In the genomic region with DNA sequence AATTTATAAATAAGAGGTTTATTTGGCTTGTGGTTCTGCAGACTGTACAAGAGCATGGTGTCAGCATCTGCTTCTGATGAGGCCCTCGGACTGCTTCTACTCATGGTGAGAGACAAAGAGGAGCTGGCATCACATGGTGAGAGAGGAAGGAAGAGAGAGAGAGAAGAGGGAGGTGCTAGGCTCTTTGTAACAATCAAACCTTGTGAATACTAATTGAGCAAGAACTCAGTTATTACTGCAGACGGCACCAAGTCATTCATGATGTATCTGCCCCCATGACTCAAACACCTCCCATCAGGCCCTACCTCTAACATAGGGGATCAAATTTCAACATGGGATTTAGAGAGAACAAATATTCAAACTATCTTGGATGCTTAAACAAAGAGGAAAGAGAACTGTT, we compare ENCODE assay signal across 1 cellular context.
TF ChIP-seq lines count a peak whose summit lies in the region.

No MANE protein-coding gene starts in this region.

TF ChIP-seq in HepG2, 621 proteins besides CTCF, POLR2A, EP300 and RAD21:
- TF ChIP-seq, protein P1, sequence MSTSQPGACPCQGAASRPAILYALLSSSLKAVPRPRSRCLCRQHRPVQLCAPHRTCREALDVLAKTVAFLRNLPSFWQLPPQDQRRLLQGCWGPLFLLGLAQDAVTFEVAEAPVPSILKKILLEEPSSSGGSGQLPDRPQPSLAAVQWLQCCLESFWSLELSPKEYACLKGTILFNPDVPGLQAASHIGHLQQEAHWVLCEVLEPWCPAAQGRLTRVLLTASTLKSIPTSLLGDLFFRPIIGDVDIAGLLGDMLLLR (CRISPR knock-in tag; IDR thresholded peaks at IDR 0.05): no peak
- TF ChIP-seq, protein P2, sequence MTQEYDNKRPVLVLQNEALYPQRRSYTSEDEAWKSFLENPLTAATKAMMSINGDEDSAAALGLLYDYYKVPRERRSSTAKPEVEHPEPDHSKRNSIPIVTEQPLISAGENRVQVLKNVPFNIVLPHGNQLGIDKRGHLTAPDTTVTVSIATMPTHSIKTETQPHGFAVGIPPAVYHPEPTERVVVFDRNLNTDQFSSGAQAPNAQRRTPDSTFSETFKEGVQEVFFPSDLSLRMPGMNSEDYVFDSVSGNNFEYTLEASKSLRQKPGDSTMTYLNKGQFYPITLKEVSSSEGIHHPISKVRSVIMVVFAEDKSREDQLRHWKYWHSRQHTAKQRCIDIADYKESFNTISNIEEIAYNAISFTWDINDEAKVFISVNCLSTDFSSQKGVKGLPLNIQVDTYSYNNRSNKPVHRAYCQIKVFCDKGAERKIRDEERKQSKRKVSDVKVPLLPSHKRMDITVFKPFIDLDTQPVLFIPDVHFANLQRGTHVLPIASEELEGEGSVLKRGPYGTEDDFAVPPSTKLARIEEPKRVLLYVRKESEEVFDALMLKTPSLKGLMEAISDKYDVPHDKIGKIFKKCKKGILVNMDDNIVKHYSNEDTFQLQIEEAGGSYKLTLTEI (CRISPR knock-in tag; conservative IDR thresholded peaks at IDR 0.05): no peak
- no peak for TF ChIP-seq ZNF674 (CRISPR knock-in tag; IDR thresholded peaks at IDR 0.05; ENCODE audit: low read depth)
- TF ChIP-seq, protein P3, sequence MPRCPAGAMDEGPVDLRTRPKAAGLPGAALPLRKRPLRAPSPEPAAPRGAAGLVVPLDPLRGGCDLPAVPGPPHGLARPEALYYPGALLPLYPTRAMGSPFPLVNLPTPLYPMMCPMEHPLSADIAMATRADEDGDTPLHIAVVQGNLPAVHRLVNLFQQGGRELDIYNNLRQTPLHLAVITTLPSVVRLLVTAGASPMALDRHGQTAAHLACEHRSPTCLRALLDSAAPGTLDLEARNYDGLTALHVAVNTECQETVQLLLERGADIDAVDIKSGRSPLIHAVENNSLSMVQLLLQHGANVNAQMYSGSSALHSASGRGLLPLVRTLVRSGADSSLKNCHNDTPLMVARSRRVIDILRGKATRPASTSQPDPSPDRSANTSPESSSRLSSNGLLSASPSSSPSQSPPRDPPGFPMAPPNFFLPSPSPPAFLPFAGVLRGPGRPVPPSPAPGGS (CRISPR knock-in tag; IDR thresholded peaks at IDR 0.05): no peak
- TF ChIP-seq HMG20B (CRISPR knock-in tag; conservative IDR thresholded peaks at IDR 0.05): no peak
- TF ChIP-seq, protein P4, sequence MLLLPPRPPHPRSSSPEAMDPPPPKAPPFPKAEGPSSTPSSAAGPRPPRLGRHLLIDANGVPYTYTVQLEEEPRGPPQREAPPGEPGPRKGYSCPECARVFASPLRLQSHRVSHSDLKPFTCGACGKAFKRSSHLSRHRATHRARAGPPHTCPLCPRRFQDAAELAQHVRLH (CRISPR knock-in tag; IDR thresholded peaks at IDR 0.05; ENCODE audit: borderline replicate concordance, low read depth): no peak
- TF ChIP-seq, protein P5, sequence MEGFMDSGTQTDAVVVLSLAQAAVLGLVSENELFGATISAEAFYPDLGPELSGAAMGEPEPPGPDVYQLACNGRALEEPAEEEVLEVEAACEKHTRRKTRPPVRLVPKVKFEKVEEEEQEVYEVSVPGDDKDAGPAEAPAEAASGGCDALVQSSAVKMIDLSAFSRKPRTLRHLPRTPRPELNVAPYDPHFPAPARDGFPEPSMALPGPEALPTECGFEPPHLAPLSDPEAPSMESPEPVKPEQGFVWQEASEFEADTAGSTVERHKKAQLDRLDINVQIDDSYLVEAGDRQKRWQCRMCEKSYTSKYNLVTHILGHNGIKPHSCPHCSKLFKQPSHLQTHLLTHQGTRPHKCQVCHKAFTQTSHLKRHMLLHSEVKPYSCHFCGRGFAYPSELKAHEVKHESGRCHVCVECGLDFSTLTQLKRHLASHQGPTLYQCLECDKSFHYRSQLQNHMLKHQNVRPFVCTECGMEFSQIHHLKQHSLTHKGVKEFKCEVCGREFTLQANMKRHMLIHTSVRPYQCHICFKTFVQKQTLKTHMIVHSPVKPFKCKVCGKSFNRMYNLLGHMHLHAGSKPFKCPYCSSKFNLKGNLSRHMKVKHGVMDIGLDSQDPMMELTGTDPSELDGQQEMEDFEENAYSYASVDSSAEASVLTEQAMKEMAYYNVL (CRISPR knock-in tag; IDR thresholded peaks at IDR 0.05; ENCODE audit: borderline replicate concordance): no peak
- no peak for TF ChIP-seq SKI (IDR thresholded peaks at IDR 0.05; ENCODE audit: partially characterized antibody)
- TF ChIP-seq, protein P6, sequence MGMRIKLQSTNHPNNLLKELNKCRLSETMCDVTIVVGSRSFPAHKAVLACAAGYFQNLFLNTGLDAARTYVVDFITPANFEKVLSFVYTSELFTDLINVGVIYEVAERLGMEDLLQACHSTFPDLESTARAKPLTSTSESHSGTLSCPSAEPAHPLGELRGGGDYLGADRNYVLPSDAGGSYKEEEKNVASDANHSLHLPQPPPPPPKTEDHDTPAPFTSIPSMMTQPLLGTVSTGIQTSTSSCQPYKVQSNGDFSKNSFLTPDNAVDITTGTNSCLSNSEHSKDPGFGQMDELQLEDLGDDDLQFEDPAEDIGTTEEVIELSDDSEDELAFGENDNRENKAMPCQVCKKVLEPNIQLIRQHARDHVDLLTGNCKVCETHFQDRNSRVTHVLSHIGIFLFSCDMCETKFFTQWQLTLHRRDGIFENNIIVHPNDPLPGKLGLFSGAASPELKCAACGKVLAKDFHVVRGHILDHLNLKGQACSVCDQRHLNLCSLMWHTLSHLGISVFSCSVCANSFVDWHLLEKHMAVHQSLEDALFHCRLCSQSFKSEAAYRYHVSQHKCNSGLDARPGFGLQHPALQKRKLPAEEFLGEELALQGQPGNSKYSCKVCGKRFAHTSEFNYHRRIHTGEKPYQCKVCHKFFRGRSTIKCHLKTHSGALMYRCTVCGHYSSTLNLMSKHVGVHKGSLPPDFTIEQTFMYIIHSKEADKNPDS (CRISPR knock-in tag; IDR thresholded peaks at IDR 0.05): no peak
- no peak for TF ChIP-seq ONECUT2 (CRISPR knock-in tag; IDR thresholded peaks at IDR 0.05)
- no peak for TF ChIP-seq MEF2D (CRISPR knock-in tag; IDR thresholded peaks at IDR 0.05)
- TF ChIP-seq ATM (IDR thresholded peaks at IDR 0.05; ENCODE audit: borderline replicate concordance): no peak
- TF ChIP-seq, protein P7, sequence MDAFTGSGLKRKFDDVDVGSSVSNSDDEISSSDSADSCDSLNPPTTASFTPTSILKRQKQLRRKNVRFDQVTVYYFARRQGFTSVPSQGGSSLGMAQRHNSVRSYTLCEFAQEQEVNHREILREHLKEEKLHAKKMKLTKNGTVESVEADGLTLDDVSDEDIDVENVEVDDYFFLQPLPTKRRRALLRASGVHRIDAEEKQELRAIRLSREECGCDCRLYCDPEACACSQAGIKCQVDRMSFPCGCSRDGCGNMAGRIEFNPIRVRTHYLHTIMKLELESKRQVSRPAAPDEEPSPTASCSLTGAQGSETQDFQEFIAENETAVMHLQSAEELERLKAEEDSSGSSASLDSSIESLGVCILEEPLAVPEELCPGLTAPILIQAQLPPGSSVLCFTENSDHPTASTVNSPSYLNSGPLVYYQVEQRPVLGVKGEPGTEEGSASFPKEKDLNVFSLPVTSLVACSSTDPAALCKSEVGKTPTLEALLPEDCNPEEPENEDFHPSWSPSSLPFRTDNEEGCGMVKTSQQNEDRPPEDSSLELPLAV (CRISPR knock-in tag; conservative IDR thresholded peaks at IDR 0.05; ENCODE audit: low read depth): no peak
- no peak for TF ChIP-seq CBFB (CRISPR knock-in tag; IDR thresholded peaks at IDR 0.05)
